ENCODE assay signal across 15 cellular contexts in genomic region chr5:154193176-154193575, GRCh38. TPM values are rescaled to one million over a fixed set of nuclear protein-coding genes. Genes with fewer than 3 reads are reported as not detected.
DNase-seq lines count a peak whose midpoint lies in the region; ATAC-seq, FAIRE-seq and TF ChIP-seq lines count a peak whose summit lies in the region.
"Had no signal": no experiment of that assay in that cellular context is flagged by ENCODE, and none has a peak within 500 bp of the region (broad histone marks: within the 10 kb centered on the region; RNA-seq: fewer than 3 reads in every experiment).

No MANE protein-coding gene starts in this region.

- peak overlapping the region; percentile 49 for H3K4me3 Mint-ChIP-seq in neural crest cell
- no peak overlapping the region for H3K4me3 Mint-ChIP-seq in stimulated activated naive B cell treated with anti-CD40 and anti-IgM and Interleukin-4, amounts not matched to agents 10 μg/mL and 1 μg/mL and 100 μg/mL, for 72 hours

- WGBS in A549 (ENCODE audit: missing lambda C conversion rate), result 84% methylated on average over 2 of the region's 2 CpGs
- WGBS in right cardiac atrium, result 66% methylated on average over 2 of the region's 2 CpGs

- intact Hi-C loops in kidney (cut with DNase I), result no loop called here
- intact Hi-C loops in right cardiac atrium (cut with DNase I), result loop anchor here in 2 of 4 donors (5.0 to 10.0 kb wide), 2 partner anchors 209 to 212 kb away; no protein-coding TSS in a partner anchor

- TF ChIP-seq EP300 in A549 (IDR thresholded peaks at IDR 0.05), result no peak

- TF ChIP-seq POLR2A in A549 (IDR thresholded peaks at IDR 0.05; ENCODE audit: low read length), result no peak

- no peaks in the 10 kb centered on the region for H4K20me1 ChIP-seq in fibroblast of lung (ENCODE audit: control insufficient read depth, extremely low read depth, insufficient read depth, low read length)

- ATAC-seq in A549 (no peak), right cardiac atrium (no peak)
- no peak for ATAC-seq in stimulated activated naive B cell treated with anti-CD40 and anti-IgM and Interleukin-4, amounts not matched to agents 10 μg/mL and 1 μg/mL and 100 μg/mL, for 72 hours (replicated peaks)

- H3K36me3 ChIP-seq in fibroblast of lung (ENCODE audit: control insufficient read depth, insufficient read depth, low read length) (peaks cover 3% of the 10 kb centered on the region), kidney (ENCODE audit: control insufficient read depth in 1 of 2, insufficient read depth in 2 of 2, low read length in 2 of 2) (no peaks in the 10 kb centered on the region)
- H3K36me3 ChIP-seq: colonic mucosa, WERI-Rb-1 had no signal

- no peak overlapping the region for H2AFZ ChIP-seq in fibroblast of lung (ENCODE audit: low read length)

- H3K27ac ChIP-seq in A549, result peak overlapping the region; percentile 96 to 99; a peak in 3 of 6 replicates
- H3K27ac ChIP-seq in RWPE1, result peak overlapping the region; percentile 50
- H3K27ac ChIP-seq in fibroblast of lung (ENCODE audit: insufficient read depth, low read length), result no peak overlapping the region
- H3K27ac ChIP-seq in kidney (ENCODE audit: low read depth in 2 of 2, low read length in 2 of 2), result no peak overlapping the region
- H3K27ac ChIP-seq in right cardiac atrium (ENCODE audit: low read length), result no peak overlapping the region
- H3K27ac ChIP-seq: colonic mucosa, WERI-Rb-1 had no signal

- peaks cover 66% of the 10 kb centered on the region for H3K4me1 ChIP-seq in A549
- peaks cover 7% of the 10 kb centered on the region for H3K4me1 ChIP-seq in fibroblast of lung (ENCODE audit: control insufficient read depth, extremely low read depth, insufficient read depth, low read length)
- H3K4me1 ChIP-seq in kidney (ENCODE audit: control insufficient read depth in 1 of 2, insufficient read depth in 1 of 2, low read depth in 1 of 2, low read length in 2 of 2), result peaks cover 5 to 15% of the 10 kb centered on the region in 2 donors
- H3K4me1 ChIP-seq in right cardiac atrium (ENCODE audit: control insufficient read depth, insufficient read depth, low read length), result peaks cover 14% of the 10 kb centered on the region

- FAIRE-seq in A549 (lab: Jason Lieb, UNC) (no peak), kidney (lab: Jason Lieb, UNC) (no peak)

- H3K9me3 ChIP-seq in A549 (no peaks in the 10 kb centered on the region), fibroblast of lung (ENCODE audit: control insufficient read depth, insufficient read depth, low read depth, low read length) (no peaks in the 10 kb centered on the region), kidney (ENCODE audit: control insufficient read depth in 1 of 2, low read length in 2 of 2) (no peaks in the 10 kb centered on the region), right cardiac atrium (ENCODE audit: control insufficient read depth, low read length) (no peaks in the 10 kb centered on the region)
- H3K9me3 ChIP-seq: colonic mucosa had no signal

- POLR2A ChIA-PET in A549 (lab: Yijun Ruan, JAX) (no interaction called here), RWPE1 (lab: Yijun Ruan, JAX; ENCODE audit: low non-redundant PET) (no interaction called here)

- CTCF ChIA-PET in A549 (lab: Yijun Ruan, JAX) (interaction anchor here (0.7 to 7.0 kb wide), 8 partner anchors 13 to 212 kb away, joined by 3 to 46 read pairs (median 3); no protein-coding TSS in a partner anchor), RWPE1 (lab: Yijun Ruan, JAX) (interaction anchor here (2.1 to 2.6 kb wide), 2 partner anchors 14 to 121 kb away, joined by 5 to 6 read pairs; no protein-coding TSS in a partner anchor)

- peaks cover 50% of the 10 kb centered on the region for H3K4me1 Mint-ChIP-seq in neural crest cell
- H3K4me1 Mint-ChIP-seq in stimulated activated naive B cell treated with anti-CD40 and anti-IgM and Interleukin-4, amounts not matched to agents 10 μg/mL and 1 μg/mL and 100 μg/mL, for 72 hours, result peaks cover 42 to 55% of the 10 kb centered on the region in 2 donors

- no peak overlapping the region for H3K27ac Mint-ChIP-seq in neural crest cell (ENCODE audit: unreplicated experiment)
- no peak overlapping the region for H3K27ac Mint-ChIP-seq in stimulated activated naive B cell treated with anti-CD40 and anti-IgM and Interleukin-4, amounts not matched to agents 10 μg/mL and 1 μg/mL and 100 μg/mL, for 72 hours
- H3K27ac Mint-ChIP-seq: activated naive CD8-positive, alpha-beta T cell treated with anti-CD3 and anti-CD28 coated beads for 36 hours had no signal

- H3K4me2 ChIP-seq in A549 (peak overlapping the region; percentile 100), fibroblast of lung (ENCODE audit: extremely low read depth, insufficient read depth, low read length) (peak overlapping the region; percentile 25)
- H3K4me2 ChIP-seq: smooth muscle cell had no signal

- no peaks in the 10 kb centered on the region for H3K9me3 Mint-ChIP-seq in neural crest cell
- no peaks in the 10 kb centered on the region for H3K9me3 Mint-ChIP-seq in stimulated activated naive B cell treated with anti-CD40 and anti-IgM and Interleukin-4, amounts not matched to agents 10 μg/mL and 1 μg/mL and 100 μg/mL, for 72 hours
- H3K9me3 Mint-ChIP-seq: activated naive CD8-positive, alpha-beta T cell treated with anti-CD3 and anti-CD28 coated beads for 36 hours had no signal

- H3K27me3 ChIP-seq in fibroblast of lung (ENCODE audit: control insufficient read depth, insufficient read depth, low read length), result no peaks in the 10 kb centered on the region
- no peaks in the 10 kb centered on the region for H3K27me3 ChIP-seq in right cardiac atrium (ENCODE audit: control insufficient read depth, insufficient read depth)
- H3K27me3 ChIP-seq: colonic mucosa had no signal

- H3K27me3 Mint-ChIP-seq in neural crest cell (ENCODE audit: low read depth), result peaks cover 21% of the 10 kb centered on the region
- H3K27me3 Mint-ChIP-seq in stimulated activated naive B cell treated with anti-CD40 and anti-IgM and Interleukin-4, amounts not matched to agents 10 μg/mL and 1 μg/mL and 100 μg/mL, for 72 hours, result no peaks in the 10 kb centered on the region

- TF ChIP-seq CTCF in A549 (IDR thresholded peaks at IDR 0.05), result no peak
- TF ChIP-seq CTCF in RWPE1 (conservative IDR thresholded peaks at IDR 0.05; ENCODE audit: low read depth), result no peak
- no peak for TF ChIP-seq CTCF in fibroblast of lung (conservative IDR thresholded peaks at IDR 0.05 in 1 of 2, IDR thresholded peaks at IDR 0.05 in 1 of 2; ENCODE audit: low read depth in 1 of 2, low read length in 2 of 2)
- TF ChIP-seq CTCF in neural crest cell (conservative IDR thresholded peaks at IDR 0.05), result no peak
- no peak for TF ChIP-seq CTCF in kidney (IDR thresholded peaks at IDR 0.05; ENCODE audit: borderline replicate concordance, extremely low read depth, insufficient read depth)

- no peak for DNase-seq in A549 (ENCODE audit: low read depth in 1 of 2, low spot score in 1 of 2)
- no peak for DNase-seq in RWPE1 (ENCODE audit: low spot score)
- no peak for DNase-seq in fibroblast of lung (ENCODE audit: low read depth in 2 of 2)
- DNase-seq in neural crest cell (ENCODE audit: low read depth, low spot score), result no peak
- no peak for DNase-seq in kidney
- DNase-seq in right cardiac atrium, result no peak
- no peak for DNase-seq in stimulated activated naive B cell treated with anti-CD40 and anti-IgM and Interleukin-4, amounts not matched to agents 10 μg/mL and 1 μg/mL and 100 μg/mL, for 72 hours
- DNase-seq in activated naive CD4-positive, alpha-beta T cell (lab: John Stamatoyannopoulos, UW), result no peak
- DNase-seq: ACHN; activated naive CD8-positive, alpha-beta T cell treated with anti-CD3 and anti-CD28 coated beads for 36 hours; colonic mucosa; kidney glomerular epithelial cell; MM.1S; WERI-Rb-1 had no signal

- H3K4me3 ChIP-seq in A549 (no peak overlapping the region), fibroblast of lung (replicated peaks in 1 of 4; ENCODE audit: control extremely low read depth in 1 of 4, insufficient read depth in 1 of 4, low read depth in 3 of 4, low read length in 4 of 4) (no peak overlapping the region), kidney (ENCODE audit: low read length in 2 of 2) (no peak overlapping the region), right cardiac atrium (ENCODE audit: low read length) (no peak overlapping the region)
- H3K4me3 ChIP-seq: colonic mucosa, smooth muscle cell had no signal

- no peak for TF ChIP-seq RAD21 in A549 (conservative IDR thresholded peaks at IDR 0.05 in 1 of 2, IDR thresholded peaks at IDR 0.05 in 1 of 2)

- peaks cover 4% of the 10 kb centered on the region for H3K79me2 ChIP-seq in fibroblast of lung (ENCODE audit: control insufficient read depth, insufficient read depth, low read length)

- H3K9ac ChIP-seq in fibroblast of lung (ENCODE audit: insufficient read depth, low read length) (no peak overlapping the region), kidney (ENCODE audit: low read length in 2 of 2) (no peak overlapping the region)

- H3K36me3 Mint-ChIP-seq in neural crest cell (ENCODE audit: low read depth), result no peaks in the 10 kb centered on the region
- peaks cover 3 to 17% of the 10 kb centered on the region in 2 donors for H3K36me3 Mint-ChIP-seq in stimulated activated naive B cell treated with anti-CD40 and anti-IgM and Interleukin-4, amounts not matched to agents 10 μg/mL and 1 μg/mL and 100 μg/mL, for 72 hours

TF ChIP-seq in A549, 52 proteins besides CTCF, POLR2A, EP300 and RAD21:
- TF ChIP-seq POLR2AphosphoS2 (conservative IDR thresholded peaks at IDR 0.05; ENCODE audit: low read length) (no peak), RCOR1 (IDR thresholded peaks at IDR 0.05; ENCODE audit: low read depth, low read length) (no peak), USF2 (IDR thresholded peaks at IDR 0.05) (no peak), ZFP36 (IDR thresholded peaks at IDR 0.05; ENCODE audit: borderline replicate concordance, partially characterized antibody) (no peak)
TF ChIP-seq in A549: peak in this region for 0.

RNA-seq across cellular contexts. Expression of gene GALNT10, which starts 2.6 kb away (rescaled TPM):
- 156 and 215 TPM in 2 replicates for polyA plus RNA-seq in A549 (2011; rRNA removed)
- 73.3 and 84.8 TPM in 2 replicates for polyA plus RNA-seq in A549 (2012; cell fraction: cytosol; rRNA removed)
- 83.6 and 89.7 TPM in 2 replicates for polyA plus RNA-seq in A549 (2012; cell fraction: nucleus; rRNA removed)
- 110 to 123 TPM (median 118 TPM) in 3 replicates for polyA plus RNA-seq in A549 (2017; fragmentation: RNase III; extraction: RNeasy Plus Mini Kit Qiagen cat#74134 plus additional on column Dnase treatment)
- polyA minus RNA-seq in A549 (2011; rRNA and poly(A)+ RNA removed), result 408 and 422 TPM in 2 replicates
- total RNA-seq in fibroblast of lung, result 16.2 and 18.3 TPM in 2 replicates
- 35.8 and 48.5 TPM in 2 replicates for polyA plus RNA-seq in fibroblast of lung
- 37.1 and 37.9 TPM in 2 replicates for polyA plus RNA-seq in fibroblast of lung (2012)
- 51.9 and 108 TPM in 2 replicates for polyA minus RNA-seq in fibroblast of lung (ENCODE audit: low replicate concordance)
- 39.8 and 42.3 TPM in 2 replicates for total RNA-seq in neural crest cell
- 44.3 TPM for total RNA-seq in kidney
- 13.0 TPM for polyA plus RNA-seq in kidney (ENCODE audit: insufficient read depth, low read depth, low replicate concordance)
- 10 to 100 TPM; 12.8 to 21.7 (median 16.1) TPM for total RNA-seq in right cardiac atrium
- 3.4 TPM for polyA plus RNA-seq in right cardiac atrium

Comparison
In these comparisons a context has a peak if more than half of its experiments do, and no peak if none do; other contexts are left out.
1. H3K27ac ChIP-seq: peak in A549 (2 of 2) and RWPE1 (single experiment); none in fibroblast of lung (single experiment), kidney (0 of 2) and right cardiac atrium (single experiment).